1 cellular context compared by ENCODE assay signal in genomic region chr20:62301773-62302340, GRCh38.
TF ChIP-seq lines count a peak whose summit lies in the region.

No MANE protein-coding gene starts in this region.

TF ChIP-seq in HepG2, 621 proteins besides CTCF, POLR2A, EP300 and RAD21 (continued from another document and continues in another):
- TF ChIP-seq, protein P1, sequence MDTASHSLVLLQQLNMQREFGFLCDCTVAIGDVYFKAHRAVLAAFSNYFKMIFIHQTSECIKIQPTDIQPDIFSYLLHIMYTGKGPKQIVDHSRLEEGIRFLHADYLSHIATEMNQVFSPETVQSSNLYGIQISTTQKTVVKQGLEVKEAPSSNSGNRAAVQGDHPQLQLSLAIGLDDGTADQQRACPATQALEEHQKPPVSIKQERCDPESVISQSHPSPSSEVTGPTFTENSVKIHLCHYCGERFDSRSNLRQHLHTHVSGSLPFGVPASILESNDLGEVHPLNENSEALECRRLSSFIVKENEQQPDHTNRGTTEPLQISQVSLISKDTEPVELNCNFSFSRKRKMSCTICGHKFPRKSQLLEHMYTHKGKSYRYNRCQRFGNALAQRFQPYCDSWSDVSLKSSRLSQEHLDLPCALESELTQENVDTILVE (CRISPR knock-in tag; IDR thresholded peaks at IDR 0.05), result peak; percentile 94
- no peak for TF ChIP-seq MAFK (conservative IDR thresholded peaks at IDR 0.05 in 1 of 2, IDR thresholded peaks at IDR 0.05 in 1 of 2; ENCODE audit: low read length in 2 of 2)
- TF ChIP-seq MEIS1 (CRISPR knock-in tag; IDR thresholded peaks at IDR 0.05; ENCODE audit: borderline replicate concordance), result no peak; the same call in none of the 2 replicates
- TF ChIP-seq, protein P2, sequence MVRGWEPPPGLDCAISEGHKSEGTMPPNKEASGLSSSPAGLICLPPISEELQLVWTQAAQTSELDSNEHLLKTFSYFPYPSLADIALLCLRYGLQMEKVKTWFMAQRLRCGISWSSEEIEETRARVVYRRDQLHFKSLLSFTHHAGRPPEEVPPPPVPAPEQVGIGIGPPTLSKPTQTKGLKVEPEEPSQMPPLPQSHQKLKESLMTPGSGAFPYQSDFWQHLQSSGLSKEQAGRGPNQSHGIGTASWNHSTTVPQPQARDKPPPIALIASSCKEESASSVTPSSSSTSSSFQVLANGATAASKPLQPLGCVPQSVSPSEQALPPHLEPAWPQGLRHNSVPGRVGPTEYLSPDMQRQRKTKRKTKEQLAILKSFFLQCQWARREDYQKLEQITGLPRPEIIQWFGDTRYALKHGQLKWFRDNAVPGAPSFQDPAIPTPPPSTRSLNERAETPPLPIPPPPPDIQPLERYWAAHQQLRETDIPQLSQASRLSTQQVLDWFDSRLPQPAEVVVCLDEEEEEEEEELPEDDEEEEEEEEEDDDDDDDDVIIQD (CRISPR knock-in tag; IDR thresholded peaks at IDR 0.05; ENCODE audit: low read depth), result peak; percentile 66
- peak; percentile 92 for TF ChIP-seq ZNF317 (CRISPR knock-in tag; IDR thresholded peaks at IDR 0.05)
- peak; percentile 79 for TF ChIP-seq ZNF644 (CRISPR knock-in tag; IDR thresholded peaks at IDR 0.05; ENCODE audit: low read depth)
- TF ChIP-seq ZMYM2 (CRISPR knock-in tag; IDR thresholded peaks at IDR 0.05), result peak; percentile 100
- TF ChIP-seq ZNF34 (CRISPR knock-in tag; IDR thresholded peaks at IDR 0.05; ENCODE audit: borderline replicate concordance), result 0 out of 2 replicates have a peak, but pooled peaks have one; percentile 29
- no peak for TF ChIP-seq ZUFSP (CRISPR knock-in tag; IDR thresholded peaks at IDR 0.05; ENCODE audit: borderline replicate concordance)
- TF ChIP-seq CBFB (CRISPR knock-in tag; IDR thresholded peaks at IDR 0.05), result peak; percentile 95
- TF ChIP-seq, protein P3, sequence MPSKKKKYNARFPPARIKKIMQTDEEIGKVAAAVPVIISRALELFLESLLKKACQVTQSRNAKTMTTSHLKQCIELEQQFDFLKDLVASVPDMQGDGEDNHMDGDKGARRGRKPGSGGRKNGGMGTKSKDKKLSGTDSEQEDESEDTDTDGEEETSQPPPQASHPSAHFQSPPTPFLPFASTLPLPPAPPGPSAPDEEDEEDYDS (CRISPR knock-in tag; IDR thresholded peaks at IDR 0.05), result peak; percentile 75
- TF ChIP-seq RBM39 (IDR thresholded peaks at IDR 0.05; ENCODE audit: low read depth, low read length, poor library complexity, severe bottlenecking), result no peak
- TF ChIP-seq NCOR1 (IDR thresholded peaks at IDR 0.05; ENCODE audit: borderline replicate concordance, low read length), result no peak; the same call in 1 of the 2 replicates
- TF ChIP-seq ZNF468 (CRISPR knock-in tag; IDR thresholded peaks at IDR 0.05), result no peak
- no peak for TF ChIP-seq SRSF4 (IDR thresholded peaks at IDR 0.05; ENCODE audit: low read depth, low read length, poor library complexity, severe bottlenecking)
- TF ChIP-seq, protein P4, sequence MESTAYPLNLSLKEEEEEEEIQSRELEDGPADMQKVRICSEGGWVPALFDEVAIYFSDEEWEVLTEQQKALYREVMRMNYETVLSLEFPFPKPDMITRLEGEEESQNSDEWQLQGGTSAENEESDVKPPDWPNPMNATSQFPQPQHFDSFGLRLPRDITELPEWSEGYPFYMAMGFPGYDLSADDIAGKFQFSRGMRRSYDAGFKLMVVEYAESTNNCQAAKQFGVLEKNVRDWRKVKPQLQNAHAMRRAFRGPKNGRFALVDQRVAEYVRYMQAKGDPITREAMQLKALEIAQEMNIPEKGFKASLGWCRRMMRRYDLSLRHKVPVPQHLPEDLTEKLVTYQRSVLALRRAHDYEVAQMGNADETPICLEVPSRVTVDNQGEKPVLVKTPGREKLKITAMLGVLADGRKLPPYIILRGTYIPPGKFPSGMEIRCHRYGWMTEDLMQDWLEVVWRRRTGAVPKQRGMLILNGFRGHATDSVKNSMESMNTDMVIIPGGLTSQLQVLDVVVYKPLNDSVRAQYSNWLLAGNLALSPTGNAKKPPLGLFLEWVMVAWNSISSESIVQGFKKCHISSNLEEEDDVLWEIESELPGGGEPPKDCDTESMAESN (CRISPR knock-in tag; conservative IDR thresholded peaks at IDR 0.05), result peak; percentile 93
- TF ChIP-seq, protein P5, sequence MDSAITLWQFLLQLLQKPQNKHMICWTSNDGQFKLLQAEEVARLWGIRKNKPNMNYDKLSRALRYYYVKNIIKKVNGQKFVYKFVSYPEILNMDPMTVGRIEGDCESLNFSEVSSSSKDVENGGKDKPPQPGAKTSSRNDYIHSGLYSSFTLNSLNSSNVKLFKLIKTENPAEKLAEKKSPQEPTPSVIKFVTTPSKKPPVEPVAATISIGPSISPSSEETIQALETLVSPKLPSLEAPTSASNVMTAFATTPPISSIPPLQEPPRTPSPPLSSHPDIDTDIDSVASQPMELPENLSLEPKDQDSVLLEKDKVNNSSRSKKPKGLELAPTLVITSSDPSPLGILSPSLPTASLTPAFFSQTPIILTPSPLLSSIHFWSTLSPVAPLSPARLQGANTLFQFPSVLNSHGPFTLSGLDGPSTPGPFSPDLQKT (CRISPR knock-in tag; IDR thresholded peaks at IDR 0.05; ENCODE audit: borderline replicate concordance), result no peak
- no peak for TF ChIP-seq ATRX (CRISPR knock-in tag; IDR thresholded peaks at IDR 0.05; ENCODE audit: borderline replicate concordance)
- no peak for TF ChIP-seq TAF15 (IDR thresholded peaks at IDR 0.05; ENCODE audit: low read depth, low read length, poor library complexity, severe bottlenecking)
- peak; percentile 95 for TF ChIP-seq ERF (CRISPR knock-in tag; IDR thresholded peaks at IDR 0.05)
- TF ChIP-seq TFDP1 (CRISPR knock-in tag; IDR thresholded peaks at IDR 0.05; ENCODE audit: borderline replicate concordance), result peak; percentile 93
- TF ChIP-seq TBP (CRISPR knock-in tag; IDR thresholded peaks at IDR 0.05), result 0 out of 2 replicates have a peak, but pooled peaks have one; percentile 31
- no peak for TF ChIP-seq CEBPZ (IDR thresholded peaks at IDR 0.05; ENCODE audit: low read length)
- TF ChIP-seq FOXC1 (CRISPR knock-in tag; IDR thresholded peaks at IDR 0.05; ENCODE audit: borderline replicate concordance), result no peak; the same call in 1 of the 2 replicates
- TF ChIP-seq NR1H2 (CRISPR knock-in tag; IDR thresholded peaks at IDR 0.05; ENCODE audit: borderline replicate concordance, low read depth), result no peak
- peak; percentile 69 for TF ChIP-seq ZNF3 (CRISPR knock-in tag; IDR thresholded peaks at IDR 0.05)
- TF ChIP-seq FIP1L1 (IDR thresholded peaks at IDR 0.05; ENCODE audit: borderline replicate concordance, insufficient read depth, low read depth, low read length), result 0 out of 2 replicates have a peak, but pooled peaks have one; percentile 36
- TF ChIP-seq, protein P6, sequence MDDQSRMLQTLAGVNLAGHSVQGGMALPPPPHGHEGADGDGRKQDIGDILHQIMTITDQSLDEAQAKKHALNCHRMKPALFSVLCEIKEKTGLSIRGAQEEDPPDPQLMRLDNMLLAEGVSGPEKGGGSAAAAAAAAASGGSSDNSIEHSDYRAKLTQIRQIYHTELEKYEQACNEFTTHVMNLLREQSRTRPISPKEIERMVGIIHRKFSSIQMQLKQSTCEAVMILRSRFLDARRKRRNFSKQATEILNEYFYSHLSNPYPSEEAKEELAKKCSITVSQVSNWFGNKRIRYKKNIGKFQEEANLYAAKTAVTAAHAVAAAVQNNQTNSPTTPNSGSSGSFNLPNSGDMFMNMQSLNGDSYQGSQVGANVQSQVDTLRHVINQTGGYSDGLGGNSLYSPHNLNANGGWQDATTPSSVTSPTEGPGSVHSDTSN (CRISPR knock-in tag; IDR thresholded peaks at IDR 0.05; ENCODE audit: borderline replicate concordance), result 0 out of 2 replicates have a peak, but pooled peaks have one; percentile 23
- peak; percentile 74; the same call in 1 of the 2 replicates for TF ChIP-seq ZNF652 (CRISPR knock-in tag; IDR thresholded peaks at IDR 0.05; ENCODE audit: borderline replicate concordance, low read depth)
- TF ChIP-seq ZNF275 (CRISPR knock-in tag; IDR thresholded peaks at IDR 0.05; ENCODE audit: borderline replicate concordance), result peak; percentile 84; the same call in 1 of the 2 replicates
- TF ChIP-seq ZNF460 (CRISPR knock-in tag; IDR thresholded peaks at IDR 0.05; ENCODE audit: borderline replicate concordance), result peak; percentile 100
- TF ChIP-seq TCF7L2 (IDR thresholded peaks at IDR 0.05; ENCODE audit: low read depth, low read length), result no peak
- no peak for TF ChIP-seq RBAK (CRISPR knock-in tag; IDR thresholded peaks at IDR 0.05)
- TF ChIP-seq, protein P7, sequence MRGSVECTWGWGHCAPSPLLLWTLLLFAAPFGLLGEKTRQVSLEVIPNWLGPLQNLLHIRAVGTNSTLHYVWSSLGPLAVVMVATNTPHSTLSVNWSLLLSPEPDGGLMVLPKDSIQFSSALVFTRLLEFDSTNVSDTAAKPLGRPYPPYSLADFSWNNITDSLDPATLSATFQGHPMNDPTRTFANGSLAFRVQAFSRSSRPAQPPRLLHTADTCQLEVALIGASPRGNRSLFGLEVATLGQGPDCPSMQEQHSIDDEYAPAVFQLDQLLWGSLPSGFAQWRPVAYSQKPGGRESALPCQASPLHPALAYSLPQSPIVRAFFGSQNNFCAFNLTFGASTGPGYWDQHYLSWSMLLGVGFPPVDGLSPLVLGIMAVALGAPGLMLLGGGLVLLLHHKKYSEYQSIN (CRISPR knock-in tag; IDR thresholded peaks at IDR 0.05; ENCODE audit: borderline replicate concordance), result no peak
- no peak; the same call in 1 of the 2 replicates for TF ChIP-seq ZIK1 (CRISPR knock-in tag; IDR thresholded peaks at IDR 0.05; ENCODE audit: borderline replicate concordance, low read depth)
- TF ChIP-seq ZNF337 (CRISPR knock-in tag; IDR thresholded peaks at IDR 0.05; ENCODE audit: borderline replicate concordance, low read depth), result no peak
- TF ChIP-seq SP5 (CRISPR knock-in tag; IDR thresholded peaks at IDR 0.05; ENCODE audit: borderline replicate concordance, low read depth), result peak; percentile 76; the same call in 1 of the 2 replicates
- TF ChIP-seq, protein P8, sequence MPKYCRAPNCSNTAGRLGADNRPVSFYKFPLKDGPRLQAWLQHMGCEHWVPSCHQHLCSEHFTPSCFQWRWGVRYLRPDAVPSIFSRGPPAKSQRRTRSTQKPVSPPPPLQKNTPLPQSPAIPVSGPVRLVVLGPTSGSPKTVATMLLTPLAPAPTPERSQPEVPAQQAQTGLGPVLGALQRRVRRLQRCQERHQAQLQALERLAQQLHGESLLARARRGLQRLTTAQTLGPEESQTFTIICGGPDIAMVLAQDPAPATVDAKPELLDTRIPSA (CRISPR knock-in tag; IDR thresholded peaks at IDR 0.05; ENCODE audit: borderline replicate concordance), result no peak
- TF ChIP-seq STAG1 (CRISPR knock-in tag; IDR thresholded peaks at IDR 0.05), result peak; percentile 99
